10 cellular contexts compared by ENCODE assay signal in the genomic region with DNA sequence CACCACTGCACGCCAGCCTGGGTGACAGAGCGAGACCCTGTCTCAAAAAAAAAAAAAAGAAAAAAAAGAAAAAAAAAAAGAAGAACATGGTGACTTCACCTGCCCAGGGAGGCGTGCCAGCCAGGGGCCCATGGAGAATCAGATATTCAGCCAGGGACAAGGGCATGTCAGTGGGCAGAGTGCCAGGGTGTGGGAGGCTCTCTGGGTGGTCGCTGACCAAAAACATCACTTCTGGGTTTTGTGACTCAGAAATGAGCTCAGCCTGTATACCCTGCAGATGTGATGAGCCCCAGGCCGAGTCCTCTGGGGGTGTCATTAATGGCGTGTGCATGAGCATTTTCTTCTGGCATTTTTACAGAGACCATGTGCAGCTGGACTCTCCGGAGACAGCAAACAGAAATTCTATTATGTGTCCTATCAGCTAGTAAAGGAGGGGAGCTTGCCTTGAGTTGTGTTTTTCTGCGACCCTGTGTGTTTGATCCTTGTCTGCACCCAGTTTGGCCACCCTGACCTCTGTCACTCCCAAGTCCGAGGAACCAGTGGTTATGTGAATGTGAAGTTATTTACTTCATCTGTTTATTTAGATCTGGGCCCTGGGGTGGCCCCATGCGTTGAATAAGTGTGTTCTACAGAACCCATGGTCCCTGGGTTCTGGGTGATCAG. TPM values are rescaled to one million over a fixed set of nuclear protein-coding genes. Genes with fewer than 3 reads are reported as not detected.
DNase-seq lines count a peak whose midpoint lies in the region; ATAC-seq and FAIRE-seq lines count a peak whose summit lies in the region.
"Had no signal": no experiment of that assay in that cellular context is flagged by ENCODE, and none has a peak within 500 bp of the region (broad histone marks: within the 10 kb centered on the region; RNA-seq: fewer than 3 reads in every experiment).

No MANE protein-coding gene starts in this region.

- peaks cover 99% of the 10 kb centered on the region for H3K79me2 ChIP-seq in GM23248 (ENCODE audit: insufficient read depth)

- H3K36me3 Mint-ChIP-seq in T-helper 2 cell treated with Interferon-gamma antibody and Interleukin-4, amounts not matched to agents 5 μg/mL and 100 μg/mL, for 36 hours (ENCODE audit: low read depth) = peaks cover 28% of the 10 kb centered on the region

- H3K27me3 Mint-ChIP-seq in T-helper 2 cell treated with Interferon-gamma antibody and Interleukin-4, amounts not matched to agents 5 μg/mL and 100 μg/mL, for 36 hours (ENCODE audit: low read depth) = no peaks in the 10 kb centered on the region

- no peak overlapping the region for H3K27ac ChIP-seq in GM23248

- H2AFZ ChIP-seq in GM23248 = no peak overlapping the region

- in situ Hi-C loops in GM23248 (cut with MboI) = no loop called here

- ATAC-seq in HG03439 (IDR thresholded peaks at IDR 0.05; ENCODE audit: unreplicated experiment) = no peak

- DNase-seq in GM23248 = peak; percentile 81
- peak; percentile 18 for DNase-seq in T-helper 2 cell treated with Interferon-gamma antibody and Interleukin-4, amounts not matched to agents 5 μg/mL and 100 μg/mL, for 36 hours (ENCODE audit: low spot score)
- peak; percentile 97 for DNase-seq in glomerular visceral epithelial cell (ENCODE audit: extremely low spot score)
- DNase-seq in stimulated activated CD4-positive, alpha-beta T cell treated with anti-CD3 and anti-CD28 coated beads, Interleukin-1b, Interleukin-23, amount 100 ng/mL, for 48 hours = peak; percentile 81
- DNase-seq in GM19239 (ENCODE audit: insufficient read length, low spot score) = no peak
- DNase-seq in DMS 273 treated with DMSO at 0.1 percent for 48 hours (lab: John Stamatoyannopoulos, UW) = no peak
- DNase-seq in DMS153 (lab: John Stamatoyannopoulos, UW) = no peak
- DNase-seq: effector CD4-positive, alpha-beta T cell; nephron progenitor cell had no signal

- H3K36me3 ChIP-seq in GM23248 (ENCODE audit: low read depth) = no peaks in the 10 kb centered on the region

- no peaks in the 10 kb centered on the region for H3K9me3 ChIP-seq in GM23248 (ENCODE audit: low read depth)

- H3K9ac ChIP-seq in GM23248 = 0 out of 2 replicates have a peak overlapping the region, but pooled peaks have one; percentile 12

- peaks cover 8% of the 10 kb centered on the region for H3K4me1 Mint-ChIP-seq in T-helper 2 cell treated with Interferon-gamma antibody and Interleukin-4, amounts not matched to agents 5 μg/mL and 100 μg/mL, for 36 hours (ENCODE audit: low read depth)

- H3K4me1 ChIP-seq in GM23248 (ENCODE audit: insufficient read depth) = peaks cover 25% of the 10 kb centered on the region

- H3K27me3 ChIP-seq in GM23248 (replicated peaks; ENCODE audit: insufficient read depth) = no peaks in the 10 kb centered on the region

- H3K9me3 Mint-ChIP-seq in T-helper 2 cell treated with Interferon-gamma antibody and Interleukin-4, amounts not matched to agents 5 μg/mL and 100 μg/mL, for 36 hours = peaks cover 16% of the 10 kb centered on the region

- H4K20me1 ChIP-seq in GM23248 (ENCODE audit: insufficient read depth) = no peaks in the 10 kb centered on the region

- H3F3A ChIP-seq in GM23248 (ENCODE audit: insufficient read depth) = peaks cover 4% of the 10 kb centered on the region; the same call in 1 of the 2 replicates

- H3K4me3 Mint-ChIP-seq in T-helper 2 cell treated with Interferon-gamma antibody and Interleukin-4, amounts not matched to agents 5 μg/mL and 100 μg/mL, for 36 hours = no peak overlapping the region
- H3K4me3 Mint-ChIP-seq: nephron progenitor cell had no signal

- no peaks in the 10 kb centered on the region for H3K9me2 ChIP-seq in GM23248 (ENCODE audit: insufficient read depth)

- WGBS in GM23248 (ENCODE audit: low coverage in 1 of 2, low lambda C conversion rate in 2 of 2, missing lambda C conversion rate in 2 of 2), 2 experiments = 45 to 49% methylated on average over 8 to 10 of the region's 10 CpGs

- no peak for FAIRE-seq in GM19239 (lab: Jason Lieb, UNC)

- peak overlapping the region; percentile 48 for H3K4me2 ChIP-seq in GM23248 (ENCODE audit: unreplicated experiment)

- H3K27ac Mint-ChIP-seq in T-helper 2 cell treated with Interferon-gamma antibody and Interleukin-4, amounts not matched to agents 5 μg/mL and 100 μg/mL, for 36 hours = no peak overlapping the region

- H3K4me3 ChIP-seq in GM23248 = no peak overlapping the region

RNA-seq across cellular contexts. Expression of a gene that starts 53.6 kb away (rescaled TPM):
- 30.0 and 30.6 TPM in 2 replicates for total RNA-seq in GM23248 (2014; rRNA removed; shearing (Covaris generic))
- polyA plus RNA-seq in GM23248 (2016; fragmentation: Nextera tagmentation; extraction: Ambion mirVana) = 3.3 and 4.7 TPM in 2 replicates

Comparison
In these comparisons a context has a peak if more than half of its experiments do, and no peak if none do; other contexts are left out.
1. DNase-seq: peak in GM23248 (single experiment), T-helper 2 cell treated with Interferon-gamma antibody and Interleukin-4, amounts not matched to agents 5 μg/mL and 100 μg/mL, for 36 hours (single experiment), glomerular visceral epithelial cell (single experiment) and stimulated activated CD4-positive, alpha-beta T cell treated with anti-CD3 and anti-CD28 coated beads, Interleukin-1b, Interleukin-23, amount 100 ng/mL, for 48 hours (single experiment); none in GM19239 (single experiment), DMS 273 treated with DMSO at 0.1 percent for 48 hours (single experiment) and DMS153 (single experiment).